In genomic region chr15:73956276-73957086, GRCh38 we compare ENCODE assay signal across 12 cellular contexts. TPM values are rescaled to one million over a fixed set of nuclear protein-coding genes. Genes with fewer than 3 reads are reported as not detected.
DNase-seq lines count a peak whose midpoint lies in the region; ATAC-seq and TF ChIP-seq lines count a peak whose summit lies in the region.
"Had no signal": no experiment of that assay in that cellular context is flagged by ENCODE, and none has a peak within 500 bp of the region (broad histone marks: within the 10 kb centered on the region; RNA-seq: fewer than 3 reads in every experiment).

No MANE protein-coding gene starts in this region.

- H3K27me3 ChIP-seq in AG04450 (ENCODE audit: control insufficient read depth, insufficient read depth, low read length), result no peaks in the 10 kb centered on the region

- H3K27ac ChIP-seq in AG04450 (ENCODE audit: low read depth, low read length), result peak overlapping the region; percentile 47

- peak; percentile 63 for DNase-seq in AG04450 (ENCODE audit: low read depth, low spot score)
- peak; percentile 72 for DNase-seq in HK-2 (ENCODE audit: unreplicated experiment)
- DNase-seq in astrocyte of the hippocampus (ENCODE audit: low read depth, low spot score), result peak; percentile 98
- peak; percentile 96 for DNase-seq in kidney glomerular epithelial cell (lab: John Stamatoyannopoulos, UW)
- no peak for DNase-seq in G401 (ENCODE audit: low spot score)
- no peak for DNase-seq in activated CD8-positive, alpha-beta T cell treated with anti-CD3 and anti-CD28 coated beads, Interleukin-2, amount 10 ng/mL, durations not matched to agents 7 days and 5 days
- DNase-seq in NCI-H1694 treated with DMSO at 0.1 percent for 48 hours (lab: John Stamatoyannopoulos, UW), result no peak
- DNase-seq in GM13977 (ENCODE audit: low spot score), result no peak
- DNase-seq: central memory CD4-positive, alpha-beta T cell; DMS 273 treated with DMSO at 0.1 percent for 48 hours; natural killer cell had no signal

- H3K9me3 ChIP-seq in AG04450 (ENCODE audit: control insufficient read depth, insufficient read depth, low read length), result no peaks in the 10 kb centered on the region

- H3K36me3 Mint-ChIP-seq in activated CD8-positive, alpha-beta T cell treated with anti-CD3 and anti-CD28 coated beads, Interleukin-2, amount 10 ng/mL, durations not matched to agents 7 days and 5 days (ENCODE audit: low read depth), result no peaks in the 10 kb centered on the region
- H3K36me3 Mint-ChIP-seq: natural killer cell had no signal

- ATAC-seq in activated CD8-positive, alpha-beta T cell treated with anti-CD3 and anti-CD28 coated beads, Interleukin-2, amount 10 ng/mL, durations not matched to agents 7 days and 5 days, result no peak

- no peak overlapping the region for H3K4me3 ChIP-seq in AG04450 (ENCODE audit: low read depth, low read length)

- H3K9me3 Mint-ChIP-seq in activated CD8-positive, alpha-beta T cell treated with anti-CD3 and anti-CD28 coated beads, Interleukin-2, amount 10 ng/mL, durations not matched to agents 7 days and 5 days (ENCODE audit: insufficient read depth), result no peaks in the 10 kb centered on the region
- H3K9me3 Mint-ChIP-seq: natural killer cell; T-helper 1 cell treated with Interleukin-12 subunit alpha and Interleukin-12 subunit beta and Interleukin-4 antibody, amounts not matched to agents 30 μg/mL and 1 μg/mL, for 36 hours had no signal

- H3K27me3 Mint-ChIP-seq in activated CD8-positive, alpha-beta T cell treated with anti-CD3 and anti-CD28 coated beads, Interleukin-2, amount 10 ng/mL, durations not matched to agents 7 days and 5 days (ENCODE audit: low read depth), result no peaks in the 10 kb centered on the region

- CTCF ChIA-PET in AG04450 (lab: Charles Lee), result interaction anchor here (0.9 to 1.9 kb wide), 8 partner anchors 8 to 83 kb away, joined by 3 to 9 read pairs (median 4); partner anchors contain the start of gene TBC1D21
- CTCF ChIA-PET in activated CD8-positive, alpha-beta T cell treated with anti-CD3 and anti-CD28 coated beads, Interleukin-2, amount 10 ng/mL, durations not matched to agents 7 days and 5 days (lab: Charles Lee), result interaction anchor here (1.1 to 14.6 kb wide), 2 partner anchors 13 to 28 kb away, joined by 3 to 310 read pairs; no protein-coding TSS in a partner anchor

- H3K4me3 Mint-ChIP-seq in activated CD8-positive, alpha-beta T cell treated with anti-CD3 and anti-CD28 coated beads, Interleukin-2, amount 10 ng/mL, durations not matched to agents 7 days and 5 days, result no peak overlapping the region
- H3K4me3 Mint-ChIP-seq: natural killer cell; T-helper 1 cell treated with Interleukin-12 subunit alpha and Interleukin-12 subunit beta and Interleukin-4 antibody, amounts not matched to agents 30 μg/mL and 1 μg/mL, for 36 hours had no signal

- in situ Hi-C loops in G401 (cut with HindIII; ENCODE audit: low sequenced_read_pairs) (no loop called here), GM13977 (cut with MboI; ENCODE audit: low pct_unique_long_range_greater_than_20kb, low sequenced_read_pairs, unreplicated experiment) (no loop called here)

- TF ChIP-seq CTCF in AG04450 (IDR thresholded peaks at IDR 0.05; ENCODE audit: low read depth, low read length) (no peak), GM13977 (IDR thresholded peaks at IDR 0.05; ENCODE audit: extremely low read depth, insufficient read depth, missing control alignments) (no peak)

- peaks cover 46% of the 10 kb centered on the region for H3K4me1 Mint-ChIP-seq in activated CD8-positive, alpha-beta T cell treated with anti-CD3 and anti-CD28 coated beads, Interleukin-2, amount 10 ng/mL, durations not matched to agents 7 days and 5 days (ENCODE audit: low read depth)

- POLR2A ChIA-PET in AG04450 (lab: Yijun Ruan, JAX), result interaction anchor here (0.8 kb wide), 1 partner anchor 30 kb away, joined by 3 read pairs; the partner anchor contains the start of gene LOXL1
- POLR2A ChIA-PET in activated CD8-positive, alpha-beta T cell treated with anti-CD3 and anti-CD28 coated beads, Interleukin-2, amount 10 ng/mL, durations not matched to agents 7 days and 5 days (lab: Charles Lee), result interaction anchor here (0.6 to 0.7 kb wide), 2 partner anchors 38 to 428 kb away, joined by 3 read pairs; partner anchors contain the start of gene PML

- H3K27ac Mint-ChIP-seq in activated CD8-positive, alpha-beta T cell treated with anti-CD3 and anti-CD28 coated beads, Interleukin-2, amount 10 ng/mL, durations not matched to agents 7 days and 5 days, result no peak overlapping the region
- H3K27ac Mint-ChIP-seq: T-helper 1 cell treated with Interleukin-12 subunit alpha and Interleukin-12 subunit beta and Interleukin-4 antibody, amounts not matched to agents 30 μg/mL and 1 μg/mL, for 36 hours had no signal

RNA-seq across cellular contexts. Expression of gene LOXL1, which starts 30.2 kb away (rescaled TPM):
- polyA plus RNA-seq in AG04450 (2011; rRNA removed), result 114 and 206 TPM in 2 replicates
- polyA minus RNA-seq in AG04450 (2011; rRNA and poly(A)+ RNA removed), result 260 and 359 TPM in 2 replicates
- 77.4 and 117 TPM in 2 replicates for total RNA-seq in G401 (2014; rRNA removed; shearing (Covaris generic))
- 1 to 10 TPM; 5.9 to 8.4 TPM for total RNA-seq in activated CD8-positive, alpha-beta T cell treated with anti-CD3 and anti-CD28 coated beads, Interleukin-2, amount 10 ng/mL, durations not matched to agents 7 days and 5 days

RNA-seq across cellular contexts. Expression of gene STOML1, which starts 35.6 kb away (rescaled TPM):
- polyA plus RNA-seq in AG04450 (2011; rRNA removed), result 7.3 and 10.0 TPM in 2 replicates
- polyA minus RNA-seq in AG04450 (2011; rRNA and poly(A)+ RNA removed), result 5.0 and 6.3 TPM in 2 replicates
- total RNA-seq in G401 (2014; rRNA removed; shearing (Covaris generic)), result 6.0 and 13.0 TPM in 2 replicates
- 10 to 100 TPM; 10.8 to 10.9 TPM for total RNA-seq in activated CD8-positive, alpha-beta T cell treated with anti-CD3 and anti-CD28 coated beads, Interleukin-2, amount 10 ng/mL, durations not matched to agents 7 days and 5 days

RNA-seq across cellular contexts. Expression of gene PML, which starts 38.0 kb away (rescaled TPM):
- polyA plus RNA-seq in AG04450 (2011; rRNA removed), result 7.6 and 12.5 TPM in 2 replicates
- polyA minus RNA-seq in AG04450 (2011; rRNA and poly(A)+ RNA removed), result 22.0 and 22.5 TPM in 2 replicates
- 5.8 and 8.7 TPM in 2 replicates for total RNA-seq in G401 (2014; rRNA removed; shearing (Covaris generic))
- total RNA-seq in activated CD8-positive, alpha-beta T cell treated with anti-CD3 and anti-CD28 coated beads, Interleukin-2, amount 10 ng/mL, durations not matched to agents 7 days and 5 days, result 100 to 1,000 TPM; 108 to 115 TPM

Comparison
In these comparisons a context has a peak if more than half of its experiments do, and no peak if none do; other contexts are left out.
1. DNase-seq: peak in AG04450 (single experiment), HK-2 (single experiment), astrocyte of the hippocampus (single experiment) and kidney glomerular epithelial cell (single experiment); none in G401 (single experiment), activated CD8-positive, alpha-beta T cell treated with anti-CD3 and anti-CD28 coated beads, Interleukin-2, amount 10 ng/mL, durations not matched to agents 7 days and 5 days (single experiment), NCI-H1694 treated with DMSO at 0.1 percent for 48 hours (single experiment) and GM13977 (single experiment).
2. RNA of gene PML, which starts 38.0 kb away (total RNA-seq): 108 to 115 TPM in activated CD8-positive, alpha-beta T cell treated with anti-CD3 and anti-CD28 coated beads, Interleukin-2, amount 10 ng/mL, durations not matched to agents 7 days and 5 days; 5.8 to 8.7 TPM in G401; every median in the first group is over 10 times any median in the second.